In genomic region chr19:52028027-52028779, GRCh38 we compare ENCODE assay signal across 2 cellular contexts.
TF ChIP-seq lines count a peak whose summit lies in the region.

Gene ZNF614 (minus strand): TSS chr19:52028379. CDS start chr19:52025745, 2,634 bp downstream.

TF ChIP-seq in A549, 52 proteins besides CTCF, POLR2A, EP300 and RAD21 (continued from another document):
- TF ChIP-seq CHD2 (IDR thresholded peaks at IDR 0.05; ENCODE audit: low read length, partially characterized antibody) (peak; percentile 80), NPAS2 (CRISPR knock-in tag; IDR thresholded peaks at IDR 0.05; ENCODE audit: borderline replicate concordance) (no peak), RNF2 (IDR thresholded peaks at IDR 0.05; ENCODE audit: borderline replicate concordance, low read depth) (no peak), NR3C1 (IDR thresholded peaks at IDR 0.05) (no peak), BCL3 (IDR thresholded peaks at IDR 0.05) (no peak), TP53 (CRISPR knock-in tag; IDR thresholded peaks at IDR 0.05) (no peak), HOXB5 (CRISPR knock-in tag; IDR thresholded peaks at IDR 0.05) (peak; percentile 78; the same call in 1 of the 2 replicates), HEYL (CRISPR knock-in tag; IDR thresholded peaks at IDR 0.05) (no peak), CHD4 (IDR thresholded peaks at IDR 0.05; ENCODE audit: borderline replicate concordance) (no peak), E2F6 (IDR thresholded peaks at IDR 0.05; ENCODE audit: borderline replicate concordance, low read depth) (peak; percentile 91), MAFK (IDR thresholded peaks at IDR 0.05; ENCODE audit: partially characterized antibody) (no peak)

TF ChIP-seq in WTC11, 78 proteins besides CTCF, POLR2A, EP300 and RAD21 (continued from another document):
- no peak for TF ChIP-seq PRDM15 (CRISPR knock-in tag; IDR thresholded peaks at IDR 0.05)
- TF ChIP-seq ZNF532 (CRISPR knock-in tag; IDR thresholded peaks at IDR 0.05; ENCODE audit: borderline replicate concordance) = no peak
- no peak for TF ChIP-seq MXD4 (CRISPR knock-in tag; IDR thresholded peaks at IDR 0.05; ENCODE audit: borderline replicate concordance)
- TF ChIP-seq MAX (CRISPR knock-in tag; IDR thresholded peaks at IDR 0.05) = peak; percentile 87
TF ChIP-seq in WTC11: peak in this region for 10.
